16 cellular contexts compared by ENCODE assay signal in the genomic region with DNA sequence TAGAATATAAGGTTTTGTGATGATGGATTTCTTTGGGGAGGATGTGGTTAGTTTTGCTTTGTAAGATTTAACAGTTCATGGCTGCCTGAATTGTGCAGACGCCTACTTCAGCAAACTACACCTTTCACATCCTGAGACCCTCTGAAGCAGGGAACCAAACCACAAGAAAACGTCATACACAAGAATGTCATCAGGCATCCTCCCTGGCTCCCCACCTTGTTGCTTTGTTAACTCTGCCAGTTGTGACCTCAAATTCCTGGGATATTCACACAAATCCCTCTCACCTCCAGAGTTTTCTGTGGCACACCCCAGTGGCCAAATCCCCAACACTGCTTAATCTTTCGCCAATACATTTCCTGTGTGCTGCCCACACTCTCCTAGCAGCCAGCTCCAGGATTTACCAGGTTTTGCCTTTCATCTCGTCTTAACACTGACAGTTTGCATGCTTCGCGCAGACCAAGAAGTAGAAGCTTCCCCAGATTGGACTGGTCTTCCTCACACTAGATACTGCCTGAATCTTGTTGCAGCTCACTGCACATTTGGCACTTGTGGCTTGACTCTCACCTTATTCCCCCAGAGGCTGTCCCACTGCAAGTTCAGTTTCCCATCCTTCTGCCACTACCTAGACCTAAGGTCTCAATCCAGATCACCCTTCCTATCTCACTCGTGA. TPM values are rescaled to one million over a fixed set of nuclear protein-coding genes. Genes with fewer than 3 reads are reported as not detected.
DNase-seq lines count a peak whose midpoint lies in the region; ATAC-seq, FAIRE-seq and TF ChIP-seq lines count a peak whose summit lies in the region.
"Had no signal": no experiment of that assay in that cellular context is flagged by ENCODE, and none has a peak within 500 bp of the region (broad histone marks: within the 10 kb centered on the region; RNA-seq: fewer than 3 reads in every experiment).

No MANE protein-coding gene starts in this region.

- no peaks in the 10 kb centered on the region for H3K36me3 ChIP-seq in neural progenitor cell
- H3K36me3 ChIP-seq: gastrocnemius medialis, right lobe of liver, suprapubic skin had no signal

- no peak overlapping the region for H3K4me2 ChIP-seq in neural progenitor cell

- ATAC-seq in HG03159 (IDR thresholded peaks at IDR 0.05; ENCODE audit: unreplicated experiment): peak; percentile 84
- peak; percentile 40 for ATAC-seq in activated T-helper 17 cell treated with anti-CD3 and anti-CD28 coated beads, Interleukin-2, amount 50 U/mL, for 72 hours (replicated peaks)
- no peak for ATAC-seq in right cardiac atrium
- ATAC-seq: gastrocnemius medialis, PC-3, right lobe of liver had no signal

- H3K9ac ChIP-seq in neural progenitor cell: no peak overlapping the region
- H3K9ac ChIP-seq: GM23248 had no signal

- no peaks in the 10 kb centered on the region for H3K36me3 Mint-ChIP-seq in activated T-helper 17 cell treated with anti-CD3 and anti-CD28 coated beads, Interleukin-2, amount 50 U/mL, for 72 hours (ENCODE audit: low read depth)
- no peaks in the 10 kb centered on the region for H3K36me3 Mint-ChIP-seq in neural progenitor cell
- H3K36me3 Mint-ChIP-seq: natural killer cell had no signal

- H3K27ac Mint-ChIP-seq in activated T-helper 17 cell treated with anti-CD3 and anti-CD28 coated beads, Interleukin-2, amount 50 U/mL, for 72 hours: peak overlapping the region; percentile 8
- H3K27ac Mint-ChIP-seq in neural progenitor cell: no peak overlapping the region
- H3K27ac Mint-ChIP-seq: natural killer cell had no signal

- no peak for TF ChIP-seq CTCF in neural progenitor cell (IDR thresholded peaks at IDR 0.05)

- H3K9me3 Mint-ChIP-seq in activated T-helper 17 cell treated with anti-CD3 and anti-CD28 coated beads, Interleukin-2, amount 50 U/mL, for 72 hours: no peaks in the 10 kb centered on the region
- peaks cover 2% of the 10 kb centered on the region for H3K9me3 Mint-ChIP-seq in neural progenitor cell

- DNase-seq in GM18507 (ENCODE audit: extremely low spot score, insufficient read length, low read depth) (no peak), neural progenitor cell (ENCODE audit: low spot score) (peak; percentile 11), medulla oblongata (ENCODE audit: extremely low spot score) (no peak), NCI-H2029 treated with DMSO at 0.1 percent for 48 hours (lab: John Stamatoyannopoulos, UW) (no peak), right cardiac atrium (no peak)
- DNase-seq: effector CD8-positive, alpha-beta T cell; gastrocnemius medialis; GM23248; MV-4-11; natural killer cell; NCI-H2227 treated with DMSO at 0.1 percent for 48 hours; PC-3; right lobe of liver had no signal

- H3K4me3 ChIP-seq in neural progenitor cell: no peak overlapping the region
- no peak overlapping the region for H3K4me3 ChIP-seq in right cardiac atrium (ENCODE audit: low read length)
- H3K4me3 ChIP-seq: gastrocnemius medialis, GM23248, right lobe of liver, suprapubic skin had no signal

- FAIRE-seq in GM18507 (lab: Jason Lieb, UNC): peak; percentile 60

- H3K4me3 Mint-ChIP-seq in activated T-helper 17 cell treated with anti-CD3 and anti-CD28 coated beads, Interleukin-2, amount 50 U/mL, for 72 hours: peak overlapping the region; percentile 11
- H3K4me3 Mint-ChIP-seq in neural progenitor cell: no peak overlapping the region
- H3K4me3 Mint-ChIP-seq: natural killer cell had no signal

- peaks cover 17% of the 10 kb centered on the region for H3F3A ChIP-seq in neural progenitor cell (ENCODE audit: low read depth)

- H3K9me3 ChIP-seq in neural progenitor cell (ENCODE audit: low read depth): no peaks in the 10 kb centered on the region
- no peaks in the 10 kb centered on the region for H3K9me3 ChIP-seq in right cardiac atrium (ENCODE audit: control insufficient read depth, low read length)
- H3K9me3 ChIP-seq: gastrocnemius medialis, right lobe of liver, suprapubic skin had no signal

- WGBS in right cardiac atrium: 58% methylated on average over 7 of the region's 7 CpGs

- no peaks in the 10 kb centered on the region for H3K79me2 ChIP-seq in neural progenitor cell (ENCODE audit: low read depth)

- H3K27me3 Mint-ChIP-seq in activated T-helper 17 cell treated with anti-CD3 and anti-CD28 coated beads, Interleukin-2, amount 50 U/mL, for 72 hours: peaks cover 1% of the 10 kb centered on the region
- H3K27me3 Mint-ChIP-seq in neural progenitor cell (ENCODE audit: insufficient read depth, low read depth): no peaks in the 10 kb centered on the region

- H2AFZ ChIP-seq in neural progenitor cell (replicated peaks): peak overlapping the region; percentile 68
- H2AFZ ChIP-seq: GM23248 had no signal

- H3K4me1 ChIP-seq in neural progenitor cell: peaks cover 33% of the 10 kb centered on the region
- peaks cover 3% of the 10 kb centered on the region for H3K4me1 ChIP-seq in right cardiac atrium (ENCODE audit: control insufficient read depth, insufficient read depth, low read length)
- H3K4me1 ChIP-seq: gastrocnemius medialis, right lobe of liver, suprapubic skin had no signal

- peaks cover 9% of the 10 kb centered on the region for H3K4me1 Mint-ChIP-seq in activated T-helper 17 cell treated with anti-CD3 and anti-CD28 coated beads, Interleukin-2, amount 50 U/mL, for 72 hours
- peaks cover 15% of the 10 kb centered on the region for H3K4me1 Mint-ChIP-seq in neural progenitor cell

- H3K27me3 ChIP-seq in neural progenitor cell (no peaks in the 10 kb centered on the region), right cardiac atrium (ENCODE audit: control insufficient read depth, insufficient read depth) (no peaks in the 10 kb centered on the region)
- H3K27me3 ChIP-seq: gastrocnemius medialis, right lobe of liver, suprapubic skin had no signal

- no peaks in the 10 kb centered on the region for H4K20me1 ChIP-seq in neural progenitor cell (ENCODE audit: low read depth)

- H3K27ac ChIP-seq in neural progenitor cell: no peak overlapping the region
- H3K27ac ChIP-seq in right cardiac atrium (ENCODE audit: low read length): no peak overlapping the region
- H3K27ac ChIP-seq: gastrocnemius medialis, GM23248, right lobe of liver, suprapubic skin had no signal

- intact Hi-C loops in right cardiac atrium (cut with DNase I): no loop called here

RNA-seq across cellular contexts. Expression of a gene that starts 51.1 kb away (rescaled TPM):
- 1 to 10 TPM; 4.0 to 7.2 TPM for total RNA-seq in activated T-helper 17 cell treated with anti-CD3 and anti-CD28 coated beads, Interleukin-2, amount 50 U/mL, for 72 hours
- total RNA-seq in neural progenitor cell (ENCODE audit: low replicate concordance) (23.2 and 27.2 TPM in 2 replicates), right cardiac atrium (10 to 100 TPM; 16.2 to 24.9 (median 16.8) TPM)
- polyA plus RNA-seq in right cardiac atrium: 5.1 TPM

Comparison
In these comparisons a context has a peak if more than half of its experiments do, and no peak if none do; other contexts are left out.
1. ATAC-seq: peak in HG03159 (single experiment) and activated T-helper 17 cell treated with anti-CD3 and anti-CD28 coated beads, Interleukin-2, amount 50 U/mL, for 72 hours (single experiment); none in right cardiac atrium (0 of 2).